18 cellular contexts compared by ENCODE assay signal in the genomic region with DNA sequence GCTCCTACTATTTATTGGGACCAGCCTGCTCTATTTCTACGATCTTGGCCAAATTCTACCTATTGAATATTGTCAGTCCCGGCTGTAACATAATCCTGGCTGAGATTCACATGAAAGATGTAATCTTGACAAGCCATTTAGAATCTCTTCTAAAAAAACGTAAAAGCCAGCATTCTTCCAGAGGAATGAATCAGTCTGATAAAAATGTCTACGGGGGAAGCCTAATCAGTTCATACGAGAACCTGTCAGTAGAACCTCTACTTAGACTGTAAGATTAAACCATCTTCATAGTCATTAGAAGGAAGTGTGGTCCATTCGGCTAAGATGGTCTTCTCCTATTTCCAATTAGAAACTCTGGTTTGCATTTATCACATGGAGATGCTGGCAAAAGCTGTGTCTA.
DNase-seq lines count a peak whose midpoint lies in the region; ATAC-seq and TF ChIP-seq lines count a peak whose summit lies in the region.
"Had no signal": no experiment of that assay in that cellular context is flagged by ENCODE, and none has a peak within 500 bp of the region (broad histone marks: within the 10 kb centered on the region; RNA-seq: fewer than 3 reads in every experiment).

No MANE protein-coding gene starts in this region.

- in situ Hi-C loops in IMR-90 (cut with MboI; ENCODE audit: low sequenced_read_pairs), result no loop called here

- no TSS peak for BruUV-seq in IMR-90 (replicated peaks; lab: Mats Ljungman, UMichigan)

- DNase-seq in IMR-90 (peak; percentile 27), iris pigment epithelial cell (ENCODE audit: low read depth) (peak; percentile 71)
- DNase-seq in activated CD4-positive, alpha-beta memory T cell treated with anti-CD3 and anti-CD28 coated beads for 36 hours, result no peak
- DNase-seq in activated effector memory CD4-positive, alpha-beta T cell treated with anti-CD3 and anti-CD28 coated beads, Interleukin-2, amount 50 U/mL, for 16 hours, result no peak
- no peak for DNase-seq in activated naive CD4-positive, alpha-beta T cell treated with Interleukin-2 at 50 U/mL for 16 hours
- DNase-seq in activated naive CD8-positive, alpha-beta T cell treated with anti-CD3 and anti-CD28 coated beads for 36 hours, result no peak
- DNase-seq: Caco-2; CD4-positive, CD25-positive, alpha-beta regulatory T cell; CD8-positive, alpha-beta T cell; DMS153; DND-41; GF-D8; H9 had no signal

- no CpG with 5 or more reads among the region's 6 CpGs for WGBS in IMR-90 (ENCODE audit: extremely low coverage in 2 of 2, insufficient read length in 1 of 2), 2 experiments

- no peak overlapping the region for H3K56ac ChIP-seq in IMR-90 (ENCODE audit: extremely low read depth, insufficient read depth, low read length)

- no peak overlapping the region for H4K5ac ChIP-seq in IMR-90 (ENCODE audit: low read depth, low read length)

- no peak overlapping the region for H2BK15ac ChIP-seq in IMR-90 (ENCODE audit: low read depth, low read length)

- ATAC-seq in IMR-90 (ENCODE audit: low read depth), result peak; percentile 51
- ATAC-seq in SK-N-SH treated with all-trans-retinoic acid at 6 μM for 48 hours, result peak; percentile 67
- ATAC-seq: CD8-positive, alpha-beta T cell; GM23338; HCT116 had no signal

- no peaks in the 10 kb centered on the region for H4K20me1 ChIP-seq in IMR-90 (ENCODE audit: insufficient read depth, low read length)
- H4K20me1 ChIP-seq: BLaER1 had no signal

- H3K4me3 Mint-ChIP-seq in activated CD4-positive, alpha-beta memory T cell treated with anti-CD3 and anti-CD28 coated beads for 36 hours, result no peak overlapping the region
- no peak overlapping the region for H3K4me3 Mint-ChIP-seq in activated naive CD8-positive, alpha-beta T cell treated with anti-CD3 and anti-CD28 coated beads for 36 hours
- H3K4me3 Mint-ChIP-seq: CD4-positive, CD25-positive, alpha-beta regulatory T cell; CD8-positive, alpha-beta T cell; GM23338; H9 had no signal

- H3K9ac ChIP-seq in IMR-90 (ENCODE audit: low read depth, low read length), result no peak overlapping the region
- H3K9ac ChIP-seq: BLaER1 had no signal

- H3K9me3 ChIP-seq in IMR-90 (ENCODE audit: control insufficient read depth, insufficient read depth, low read length), result no peaks in the 10 kb centered on the region
- H3K9me3 ChIP-seq: BLaER1, Caco-2 had no signal

- no peak for TF ChIP-seq RAD21 in IMR-90 (IDR thresholded peaks at IDR 0.05; ENCODE audit: low read length)

- no peaks in the 10 kb centered on the region for H3K79me1 ChIP-seq in IMR-90 (ENCODE audit: low read depth in 1 of 2, low read length in 2 of 2)

- H4K8ac ChIP-seq in IMR-90 (ENCODE audit: low read depth in 2 of 2, low read length in 2 of 2), result no peak overlapping the region

- no peak overlapping the region for H2AK9ac ChIP-seq in IMR-90 (replicated peaks; ENCODE audit: low read depth, low read length, poor library complexity)

- H3K27ac Mint-ChIP-seq in activated CD4-positive, alpha-beta memory T cell treated with anti-CD3 and anti-CD28 coated beads for 36 hours, result no peak overlapping the region
- H3K27ac Mint-ChIP-seq in activated naive CD8-positive, alpha-beta T cell treated with anti-CD3 and anti-CD28 coated beads for 36 hours, result no peak overlapping the region
- H3K27ac Mint-ChIP-seq: CD4-positive, CD25-positive, alpha-beta regulatory T cell; CD8-positive, alpha-beta T cell; GM23338; H9 had no signal

- dilution Hi-C loops in IMR-90 (cut with HindIII; ENCODE audit: low sequenced_read_pairs, unreplicated experiment), result no loop called here

- no peaks in the 10 kb centered on the region for H3K4me1 Mint-ChIP-seq in activated CD4-positive, alpha-beta memory T cell treated with anti-CD3 and anti-CD28 coated beads for 36 hours (ENCODE audit: low read depth)
- H3K4me1 Mint-ChIP-seq in activated naive CD8-positive, alpha-beta T cell treated with anti-CD3 and anti-CD28 coated beads for 36 hours, result no peaks in the 10 kb centered on the region
- H3K4me1 Mint-ChIP-seq: CD4-positive, CD25-positive, alpha-beta regulatory T cell had no signal

- no peak for TF ChIP-seq POLR2A in IMR-90 (IDR thresholded peaks at IDR 0.05; ENCODE audit: low read depth, low read length)

- CTCF ChIA-PET in IMR-90 (lab: Yijun Ruan, JAX), result no interaction called here
- CTCF ChIA-PET in activated CD4-positive, alpha-beta memory T cell treated with anti-CD3 and anti-CD28 coated beads for 36 hours (lab: Charles Lee), result no interaction called here

- no peaks in the 10 kb centered on the region for H3K9me3 Mint-ChIP-seq in activated CD4-positive, alpha-beta memory T cell treated with anti-CD3 and anti-CD28 coated beads for 36 hours
- no peaks in the 10 kb centered on the region for H3K9me3 Mint-ChIP-seq in activated naive CD8-positive, alpha-beta T cell treated with anti-CD3 and anti-CD28 coated beads for 36 hours
- H3K9me3 Mint-ChIP-seq: CD8-positive, alpha-beta T cell; GM23338; H9 had no signal

- H3K18ac ChIP-seq in IMR-90 (ENCODE audit: low read depth, low read length), result peak overlapping the region; percentile 21; the same call in 1 of the 2 replicates

- 0 out of 2 replicates have a peak overlapping the region, but pooled peaks have one; percentile 47 for H2BK20ac ChIP-seq in IMR-90 (ENCODE audit: low read depth, low read length)

- 0 out of 2 replicates have a peak overlapping the region, but pooled peaks have one; percentile 20 for H3K23ac ChIP-seq in IMR-90 (ENCODE audit: low read depth, low read length)

- POLR2A ChIA-PET in IMR-90 (lab: Charles Lee; ENCODE audit: unreplicated experiment), result no interaction called here
- POLR2A ChIA-PET in activated CD4-positive, alpha-beta memory T cell treated with anti-CD3 and anti-CD28 coated beads for 36 hours (lab: Charles Lee), result no interaction called here

- H3K36me3 Mint-ChIP-seq in activated CD4-positive, alpha-beta memory T cell treated with anti-CD3 and anti-CD28 coated beads for 36 hours, result no peaks in the 10 kb centered on the region
- no peaks in the 10 kb centered on the region for H3K36me3 Mint-ChIP-seq in activated naive CD8-positive, alpha-beta T cell treated with anti-CD3 and anti-CD28 coated beads for 36 hours
- H3K36me3 Mint-ChIP-seq: CD4-positive, CD25-positive, alpha-beta regulatory T cell; CD8-positive, alpha-beta T cell had no signal

- H3K36me3 ChIP-seq in IMR-90 (ENCODE audit: control insufficient read depth, insufficient read depth, low read length), result no peaks in the 10 kb centered on the region
- H3K36me3 ChIP-seq: BLaER1 had no signal

- no peak overlapping the region for H2BK5ac ChIP-seq in IMR-90 (ENCODE audit: low read depth, low read length, poor library complexity, severe bottlenecking)

- no peaks in the 10 kb centered on the region for H3K27me3 Mint-ChIP-seq in activated CD4-positive, alpha-beta memory T cell treated with anti-CD3 and anti-CD28 coated beads for 36 hours
- no peaks in the 10 kb centered on the region for H3K27me3 Mint-ChIP-seq in activated naive CD8-positive, alpha-beta T cell treated with anti-CD3 and anti-CD28 coated beads for 36 hours
- H3K27me3 Mint-ChIP-seq: CD4-positive, CD25-positive, alpha-beta regulatory T cell had no signal

- H3K14ac ChIP-seq in IMR-90 (replicated peaks; ENCODE audit: low read depth, low read length), result no peak overlapping the region

- no peak overlapping the region for H3K27ac ChIP-seq in IMR-90 (ENCODE audit: insufficient read depth, low read length)
- H3K27ac ChIP-seq: BLaER1, C4-2B had no signal

- H4K91ac ChIP-seq in IMR-90 (ENCODE audit: insufficient read depth, low read depth, low read length), result no peak overlapping the region

- H3K9me1 ChIP-seq in IMR-90 (ENCODE audit: insufficient read depth, low read length), result no peaks in the 10 kb centered on the region; the same call in 1 of the 2 replicates

- H2AK5ac ChIP-seq in IMR-90 (ENCODE audit: low read depth, low read length), result no peak overlapping the region

- H3K4me2 ChIP-seq in IMR-90 (ENCODE audit: low read depth, low read length), result no peak overlapping the region
- H3K4me2 ChIP-seq: BLaER1, GM23338 had no signal

- intact Hi-C loops in IMR-90 (cut with micrococcal nuclease), result no loop called here
- intact Hi-C loops in activated CD4-positive, alpha-beta memory T cell treated with anti-CD3 and anti-CD28 coated beads for 36 hours (cut with micrococcal nuclease), result no loop called here

- H3K4me3 ChIP-seq in IMR-90 (ENCODE audit: insufficient read depth, low read depth, low read length), result no peak overlapping the region
- H3K4me3 ChIP-seq: BLaER1, GM23338 had no signal

- H2AFZ ChIP-seq in IMR-90 (replicated peaks; ENCODE audit: low read length, poor library complexity), result no peak overlapping the region
- H2AFZ ChIP-seq: GM23338 had no signal

- TF ChIP-seq CTCF in IMR-90 (conservative IDR thresholded peaks at IDR 0.05; ENCODE audit: low read depth, low read length), result no peak

- no peaks in the 10 kb centered on the region for H3K27me3 ChIP-seq in IMR-90 (ENCODE audit: control insufficient read depth, insufficient read depth, low read length)
- H3K27me3 ChIP-seq: BLaER1 had no signal

- peaks cover 6% of the 10 kb centered on the region for H3K4me1 ChIP-seq in IMR-90 (ENCODE audit: control insufficient read depth, insufficient read depth, low read length)
- H3K4me1 ChIP-seq: BLaER1, Caco-2 had no signal

- no peak overlapping the region for H2BK120ac ChIP-seq in IMR-90 (ENCODE audit: low read depth, low read length)

- H3K4ac ChIP-seq in IMR-90 (ENCODE audit: low read depth, low read length), result peak overlapping the region; percentile 33; the same call in 1 of the 2 replicates

TF ChIP-seq in IMR-90, 13 proteins besides CTCF, POLR2A, EP300 and RAD21 (continues in another document):
- TF ChIP-seq, protein P1, sequence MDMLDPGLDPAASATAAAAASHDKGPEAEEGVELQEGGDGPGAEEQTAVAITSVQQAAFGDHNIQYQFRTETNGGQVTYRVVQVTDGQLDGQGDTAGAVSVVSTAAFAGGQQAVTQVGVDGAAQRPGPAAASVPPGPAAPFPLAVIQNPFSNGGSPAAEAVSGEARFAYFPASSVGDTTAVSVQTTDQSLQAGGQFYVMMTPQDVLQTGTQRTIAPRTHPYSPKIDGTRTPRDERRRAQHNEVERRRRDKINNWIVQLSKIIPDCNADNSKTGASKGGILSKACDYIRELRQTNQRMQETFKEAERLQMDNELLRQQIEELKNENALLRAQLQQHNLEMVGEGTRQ (IDR thresholded peaks at IDR 0.05; ENCODE audit: low read depth, low read length), result no peak

TF ChIP-seq in SK-N-SH treated with all-trans-retinoic acid at 6 μM for 48 hours, 23 proteins besides CTCF, POLR2A, EP300 and RAD21:
- TF ChIP-seq ESRRG (CRISPR knock-in tag; IDR thresholded peaks at IDR 0.05) (no peak), ISL1 (CRISPR knock-in tag; IDR thresholded peaks at IDR 0.05) (peak; percentile 71)

Comparison
In these comparisons a context has a peak if more than half of its experiments do, and no peak if none do; other contexts are left out.
1. DNase-seq: peak in IMR-90 (single experiment) and iris pigment epithelial cell (single experiment); none in activated CD4-positive, alpha-beta memory T cell treated with anti-CD3 and anti-CD28 coated beads for 36 hours (single experiment), activated effector memory CD4-positive, alpha-beta T cell treated with anti-CD3 and anti-CD28 coated beads, Interleukin-2, amount 50 U/mL, for 16 hours (single experiment), activated naive CD4-positive, alpha-beta T cell treated with Interleukin-2 at 50 U/mL for 16 hours (single experiment) and activated naive CD8-positive, alpha-beta T cell treated with anti-CD3 and anti-CD28 coated beads for 36 hours (single experiment).